In genomic region chr1:46202975-46203737, GRCh38 we compare ENCODE assay signal across 1 cellular context.
A peak's percentile ranks its signal among the peaks of the same experiment; 100 is the strongest.
TF ChIP-seq lines count a peak whose summit lies in the region.

Gene LURAP1 (plus strand): TSS chr1:46203334. CDS start chr1:46203427, 93 bp downstream.

TF ChIP-seq in K562, 482 proteins besides CTCF, POLR2A, EP300 and RAD21 (continued from another document and continues in another):
- no peak for TF ChIP-seq POLR2AphosphoS5 (IDR thresholded peaks at IDR 0.05; ENCODE audit: control insufficient read depth, insufficient read depth, low read depth, low read length)
- TF ChIP-seq CC2D1A (IDR thresholded peaks at IDR 0.05): no peak
- TF ChIP-seq TCF7 (IDR thresholded peaks at IDR 0.05; ENCODE audit: borderline replicate concordance): no peak
- TF ChIP-seq FOXO4 (CRISPR knock-in tag; IDR thresholded peaks at IDR 0.05): no peak
- TF ChIP-seq ERF (CRISPR knock-in tag; IDR thresholded peaks at IDR 0.05): no peak
- no peak for TF ChIP-seq SMARCB1 (IDR thresholded peaks at IDR 0.05; ENCODE audit: insufficient read length, low read depth)
- no peak for TF ChIP-seq TFAM (CRISPR knock-in tag; conservative IDR thresholded peaks at IDR 0.05)
- peak in 1 of 2 experiments; percentile 55; a peak in 1 of 4 replicates for TF ChIP-seq HDAC1 (IDR thresholded peaks at IDR 0.05)
- no peak for TF ChIP-seq CTCFL (IDR thresholded peaks at IDR 0.05; ENCODE audit: borderline replicate concordance, insufficient read depth, low read depth, low read length, poor library complexity, severe bottlenecking)
- TF ChIP-seq RFX5 (IDR thresholded peaks at IDR 0.05; ENCODE audit: low read depth, low read length): no peak
- no peak for TF ChIP-seq PHTF2 (CRISPR knock-in tag; IDR thresholded peaks at IDR 0.05)
- TF ChIP-seq PRDM10 (IDR thresholded peaks at IDR 0.05; ENCODE audit: partially characterized antibody): no peak
- no peak for TF ChIP-seq ZNF165 (CRISPR knock-in tag; IDR thresholded peaks at IDR 0.05; ENCODE audit: borderline replicate concordance)
- TF ChIP-seq ZBTB2 (IDR thresholded peaks at IDR 0.05): peak; percentile 46
- TF ChIP-seq TRIM24 (IDR thresholded peaks at IDR 0.05): 0 out of 4 replicates have a peak, but pooled peaks of 1 of the 2 experiments have one; percentile 42
- TF ChIP-seq ARNT (IDR thresholded peaks at IDR 0.05): 0 out of 4 replicates have a peak, but pooled peaks of 1 of the 2 experiments have one; percentile 28
- TF ChIP-seq ZNF444 (CRISPR knock-in tag; IDR thresholded peaks at IDR 0.05): no peak
- no peak for TF ChIP-seq ZFP36 (IDR thresholded peaks at IDR 0.05; ENCODE audit: low read depth, low read length, partially characterized antibody)
- no peak for TF ChIP-seq MTA2 (IDR thresholded peaks at IDR 0.05; ENCODE audit: low read depth)
- TF ChIP-seq MCM7 (IDR thresholded peaks at IDR 0.05): no peak
- TF ChIP-seq KDM2B (CRISPR knock-in tag; IDR thresholded peaks at IDR 0.05): 0 out of 2 replicates have a peak, but pooled peaks have one; percentile 66
- no peak for TF ChIP-seq ZNF644 (tag; IDR thresholded peaks at IDR 0.05; ENCODE audit: low read depth)
- TF ChIP-seq DNMT1 (IDR thresholded peaks at IDR 0.05): no peak
- TF ChIP-seq POLR2B (IDR thresholded peaks at IDR 0.05; ENCODE audit: low read depth, partially characterized antibody): no peak
- no peak for TF ChIP-seq U2AF1 (optimal IDR thresholded peaks at IDR 0.05; ENCODE audit: low read depth, low read length)
- TF ChIP-seq GABPA (tag; conservative IDR thresholded peaks at IDR 0.05; ENCODE audit: low read depth): no peak
- no peak for TF ChIP-seq NUFIP1 (IDR thresholded peaks at IDR 0.05; ENCODE audit: partially characterized antibody)
- no peak for TF ChIP-seq NBN (IDR thresholded peaks at IDR 0.05; ENCODE audit: low read depth)
- TF ChIP-seq NCOA1 (IDR thresholded peaks at IDR 0.05; ENCODE audit: low read depth): no peak
- TF ChIP-seq HMG20A (CRISPR knock-in tag; conservative IDR thresholded peaks at IDR 0.05): no peak
- no peak for TF ChIP-seq STAT5A (IDR thresholded peaks at IDR 0.05; ENCODE audit: borderline replicate concordance, low read length)
- TF ChIP-seq KLF1 (tag; IDR thresholded peaks at IDR 0.05): no peak
- TF ChIP-seq THAP12 (CRISPR knock-in tag; IDR thresholded peaks at IDR 0.05): no peak
- TF ChIP-seq C11orf30 (IDR thresholded peaks at IDR 0.05; ENCODE audit: low read depth): no peak
- no peak for TF ChIP-seq RFX7 (CRISPR knock-in tag; IDR thresholded peaks at IDR 0.05)
- no peak for TF ChIP-seq POLR2H (tag; IDR thresholded peaks at IDR 0.05; ENCODE audit: low read depth)
- no peak for TF ChIP-seq KAT2B (IDR thresholded peaks at IDR 0.05; ENCODE audit: low read depth, low read length)
- TF ChIP-seq BRF1 (IDR thresholded peaks at IDR 0.05; ENCODE audit: borderline replicate concordance, extremely low read depth, insufficient read length): no peak
- no peak for TF ChIP-seq ZNF134 (CRISPR knock-in tag; conservative IDR thresholded peaks at IDR 0.05)
- TF ChIP-seq RAD51 (IDR thresholded peaks at IDR 0.05; ENCODE audit: borderline replicate concordance, low read depth): no peak
- TF ChIP-seq ZNF282 (CRISPR knock-in tag; IDR thresholded peaks at IDR 0.05): no peak
- TF ChIP-seq USF2 (CRISPR knock-in tag; IDR thresholded peaks at IDR 0.05): no peak
- TF ChIP-seq ZNF76 (CRISPR knock-in tag; IDR thresholded peaks at IDR 0.05; ENCODE audit: borderline replicate concordance): no peak
- TF ChIP-seq VEZF1 (CRISPR knock-in tag; IDR thresholded peaks at IDR 0.05): peak; percentile 81
- no peak for TF ChIP-seq CHD2 (IDR thresholded peaks at IDR 0.05; ENCODE audit: low read depth, low read length)
- no peak for TF ChIP-seq ARHGAP35 (IDR thresholded peaks at IDR 0.05; ENCODE audit: partially characterized antibody)
- TF ChIP-seq NR4A1 (CRISPR knock-in tag; IDR thresholded peaks at IDR 0.05): no peak
- no peak for TF ChIP-seq NR4A1 (tag; IDR thresholded peaks at IDR 0.05)
- no peak for TF ChIP-seq TCF15 (CRISPR knock-in tag; IDR thresholded peaks at IDR 0.05)
- no peak for TF ChIP-seq ETV6 (IDR thresholded peaks at IDR 0.05; ENCODE audit: borderline replicate concordance in 1 of 2, low read depth in 2 of 2, low read length in 1 of 2)
- TF ChIP-seq ETV6 (CRISPR knock-in tag; IDR thresholded peaks at IDR 0.05; ENCODE audit: borderline replicate concordance): no peak
- no peak for TF ChIP-seq JUNB (CRISPR knock-in tag; conservative IDR thresholded peaks at IDR 0.05)
- TF ChIP-seq EWSR1 (IDR thresholded peaks at IDR 0.05; ENCODE audit: borderline replicate concordance, low read depth, partially characterized antibody): no peak
- TF ChIP-seq KDM1A (IDR thresholded peaks at IDR 0.05): 0 out of 4 replicates have a peak, but pooled peaks have one; percentile 3
- no peak for TF ChIP-seq HOXB6 (CRISPR knock-in tag; IDR thresholded peaks at IDR 0.05; ENCODE audit: borderline replicate concordance)
- TF ChIP-seq ZNF316 (IDR thresholded peaks at IDR 0.05): no peak
- no peak for TF ChIP-seq STAT5B (CRISPR knock-in tag; IDR thresholded peaks at IDR 0.05)
- no peak for TF ChIP-seq ZNF212 (CRISPR knock-in tag; IDR thresholded peaks at IDR 0.05)
- TF ChIP-seq E2F4 (CRISPR knock-in tag; IDR thresholded peaks at IDR 0.05; ENCODE audit: low read depth): no peak
- TF ChIP-seq ZNF146 (CRISPR knock-in tag; IDR thresholded peaks at IDR 0.05; ENCODE audit: unreplicated experiment): no peak
- TF ChIP-seq ZNF695 (CRISPR knock-in tag; IDR thresholded peaks at IDR 0.05): no peak
- no peak for TF ChIP-seq SIRT6 (IDR thresholded peaks at IDR 0.05; ENCODE audit: low read depth, low read length)
- no peak for TF ChIP-seq ZNF589 (CRISPR knock-in tag; IDR thresholded peaks at IDR 0.05; ENCODE audit: low read depth)
